18 cellular contexts compared by ENCODE assay signal in genomic region chr5:92941806-92942205, GRCh38.
"Had no signal": no experiment of that assay in that cellular context is flagged by ENCODE, and none has a peak within 500 bp of the region (broad histone marks: within the 10 kb centered on the region; RNA-seq: fewer than 3 reads in every experiment).

No MANE protein-coding gene starts in this region.

- DNase-seq: activated CD4-positive, alpha-beta T cell treated with anti-CD3 and anti-CD28 coated beads, Interleukin-2, amount 50 U/mL, for 48 hours; activated gamma-delta T cell treated with Interleukin-2 at 50 U/mL for 16 hours; activated T-cell treated with anti-CD3 and anti-CD28 coated beads for 4 hours; effector CD4-positive, alpha-beta T cell; esophagus squamous epithelium; heart right ventricle; immature natural killer cell; left colon; lower lobe of right lung; midbrain; stimulated activated naive B cell treated with anti-CD40 and anti-IgM and Interleukin-4, amounts not matched to agents 10 μg/mL and 1 μg/mL and 100 μg/mL, for 72 hours; SW 1271; T-helper 2 cell; upper lobe of right lung; WERI-Rb-1 had no signal

- H3K4me3 Mint-ChIP-seq: activated naive CD8-positive, alpha-beta T cell; activated T-helper 1 cell treated with anti-CD3 and anti-CD28 coated beads, Interleukin-12 subunit alpha, Interleukin-12 subunit beta, Interleukin-2, Interleukin-4 antibody, amounts not matched to agents 30 ng/mL and 10 ng/mL and 1 ng/mL, durations not matched to agents 14 hours and 24 hours and 36 hours; immature natural killer cell; stimulated activated naive B cell treated with anti-CD40 and anti-IgM and Interleukin-4, amounts not matched to agents 10 μg/mL and 1 μg/mL and 100 μg/mL, for 72 hours had no signal

- H3K9me3 ChIP-seq: esophagus squamous epithelium, lower lobe of right lung, thoracic aorta, upper lobe of right lung had no signal

- H3K27ac Mint-ChIP-seq: activated naive CD8-positive, alpha-beta T cell; activated T-helper 1 cell treated with anti-CD3 and anti-CD28 coated beads, Interleukin-12 subunit alpha, Interleukin-12 subunit beta, Interleukin-2, Interleukin-4 antibody, amounts not matched to agents 30 ng/mL and 10 ng/mL and 1 ng/mL, durations not matched to agents 14 hours and 24 hours and 36 hours; immature natural killer cell; stimulated activated naive B cell treated with anti-CD40 and anti-IgM and Interleukin-4, amounts not matched to agents 10 μg/mL and 1 μg/mL and 100 μg/mL, for 72 hours had no signal

- ATAC-seq: heart right ventricle; left colon; lower lobe of right lung; stimulated activated naive B cell treated with anti-CD40 and anti-IgM and Interleukin-4, amounts not matched to agents 10 μg/mL and 1 μg/mL and 100 μg/mL, for 72 hours; upper lobe of right lung had no signal

- H3K27ac ChIP-seq: esophagus squamous epithelium, heart right ventricle, lower lobe of right lung, thoracic aorta, upper lobe of right lung, WERI-Rb-1 had no signal

- H3K27me3 Mint-ChIP-seq: activated naive CD8-positive, alpha-beta T cell; stimulated activated naive B cell treated with anti-CD40 and anti-IgM and Interleukin-4, amounts not matched to agents 10 μg/mL and 1 μg/mL and 100 μg/mL, for 72 hours had no signal

- H3K36me3 ChIP-seq: esophagus squamous epithelium, heart right ventricle, lower lobe of right lung, thoracic aorta, upper lobe of right lung, WERI-Rb-1 had no signal

- H3K27me3 ChIP-seq: esophagus squamous epithelium, heart right ventricle, upper lobe of right lung had no signal

- H3K4me1 Mint-ChIP-seq: immature natural killer cell; stimulated activated naive B cell treated with anti-CD40 and anti-IgM and Interleukin-4, amounts not matched to agents 10 μg/mL and 1 μg/mL and 100 μg/mL, for 72 hours had no signal

- H3K36me3 Mint-ChIP-seq: activated naive CD8-positive, alpha-beta T cell; immature natural killer cell; stimulated activated naive B cell treated with anti-CD40 and anti-IgM and Interleukin-4, amounts not matched to agents 10 μg/mL and 1 μg/mL and 100 μg/mL, for 72 hours had no signal

- H3K4me3 ChIP-seq: esophagus squamous epithelium, heart right ventricle, lower lobe of right lung, thoracic aorta, upper lobe of right lung had no signal

- H3K9me3 Mint-ChIP-seq: activated T-helper 1 cell treated with anti-CD3 and anti-CD28 coated beads, Interleukin-12 subunit alpha, Interleukin-12 subunit beta, Interleukin-2, Interleukin-4 antibody, amounts not matched to agents 30 ng/mL and 10 ng/mL and 1 ng/mL, durations not matched to agents 14 hours and 24 hours and 36 hours had no signal

- H3K4me1 ChIP-seq: lower lobe of right lung, upper lobe of right lung had no signal
